In genomic region chr17:74241847-74242246, GRCh38 we compare ENCODE assay signal across 15 cellular contexts. TPM values are rescaled to one million over a fixed set of nuclear protein-coding genes. Genes with fewer than 3 reads are reported as not detected.
DNase-seq lines count a peak whose midpoint lies in the region; ATAC-seq lines count a peak whose summit lies in the region.
"Had no signal": no experiment of that assay in that cellular context is flagged by ENCODE, and none has a peak within 500 bp of the region (broad histone marks: within the 10 kb centered on the region; RNA-seq: fewer than 3 reads in every experiment).

No MANE protein-coding gene starts in this region.

- intact Hi-C loops in right cardiac atrium (cut with DNase I): no loop called here

- H3K4me2 ChIP-seq in BLaER1: peak overlapping the region; percentile 67
- H3K4me2 ChIP-seq: GM23338 had no signal

- no peaks in the 10 kb centered on the region for H3K9me3 Mint-ChIP-seq in central memory CD8-positive, alpha-beta T cell
- H3K9me3 Mint-ChIP-seq in stimulated activated effector memory CD8-positive, alpha-beta T cell treated with anti-CD3 and anti-CD28 coated beads, Interleukin-12 subunit alpha, Interleukin-12 subunit beta, amount 100 ng/mL, for 72 hours: no peaks in the 10 kb centered on the region
- no peaks in the 10 kb centered on the region for H3K9me3 Mint-ChIP-seq in immature natural killer cell

- no peak for DNase-seq in central memory CD8-positive, alpha-beta T cell (ENCODE audit: low spot score in 2 of 2)
- no peak for DNase-seq in right cardiac atrium
- DNase-seq in stimulated activated effector memory CD8-positive, alpha-beta T cell treated with anti-CD3 and anti-CD28 coated beads, Interleukin-12 subunit alpha, Interleukin-12 subunit beta, amount 100 ng/mL, for 72 hours (ENCODE audit: low spot score in 2 of 2): no peak
- DNase-seq in immature natural killer cell: no peak
- DNase-seq in NOMO-1 treated with dmso at 0.1 percent for 144 hours (lab: John Stamatoyannopoulos, UW; ENCODE audit: unreplicated experiment): no peak
- no peak for DNase-seq in activated T-cell treated with anti-CD3 and anti-CD28 coated beads, Interleukin-2, amount 50 U/mL, for 48 hours
- DNase-seq: EL, NCI-H187, NCI-H446, NCI-H69 had no signal

- peak overlapping the region; percentile 32 for H3K27ac Mint-ChIP-seq in central memory CD8-positive, alpha-beta T cell (ENCODE audit: low read depth)
- peak overlapping the region; percentile 48 for H3K27ac Mint-ChIP-seq in stimulated activated effector memory CD8-positive, alpha-beta T cell treated with anti-CD3 and anti-CD28 coated beads, Interleukin-12 subunit alpha, Interleukin-12 subunit beta, amount 100 ng/mL, for 72 hours
- H3K27ac Mint-ChIP-seq in immature natural killer cell: no peak overlapping the region
- H3K27ac Mint-ChIP-seq: GM23338 had no signal

- H3K27me3 Mint-ChIP-seq in central memory CD8-positive, alpha-beta T cell: no peaks in the 10 kb centered on the region
- H3K27me3 Mint-ChIP-seq in immature natural killer cell (ENCODE audit: low read depth in 3 of 3): peaks cover 2% of the 10 kb centered on the region in 3 donors

- WGBS in right cardiac atrium: 76% methylated on average over 2 of the region's 2 CpGs

- peaks cover 28% of the 10 kb centered on the region; the same call in 1 of the 2 replicates for H3K36me3 ChIP-seq in BLaER1

- H3K36me3 Mint-ChIP-seq in central memory CD8-positive, alpha-beta T cell (ENCODE audit: insufficient read depth): peaks cover 8% of the 10 kb centered on the region
- peaks cover 7% of the 10 kb centered on the region for H3K36me3 Mint-ChIP-seq in stimulated activated effector memory CD8-positive, alpha-beta T cell treated with anti-CD3 and anti-CD28 coated beads, Interleukin-12 subunit alpha, Interleukin-12 subunit beta, amount 100 ng/mL, for 72 hours
- H3K36me3 Mint-ChIP-seq in immature natural killer cell: peaks cover 0 to 4% (median 0%) of the 10 kb centered on the region in 3 donors

- H3K4me3 ChIP-seq in BLaER1: no peak overlapping the region
- no peak overlapping the region for H3K4me3 ChIP-seq in right cardiac atrium (ENCODE audit: low read length)
- H3K4me3 ChIP-seq: GM23338 had no signal

- H3K4me1 Mint-ChIP-seq in central memory CD8-positive, alpha-beta T cell: no peaks in the 10 kb centered on the region
- H3K4me1 Mint-ChIP-seq in stimulated activated effector memory CD8-positive, alpha-beta T cell treated with anti-CD3 and anti-CD28 coated beads, Interleukin-12 subunit alpha, Interleukin-12 subunit beta, amount 100 ng/mL, for 72 hours: peaks cover 17% of the 10 kb centered on the region
- H3K4me1 Mint-ChIP-seq in immature natural killer cell: no peaks in the 10 kb centered on the region

- peaks cover 8% of the 10 kb centered on the region; the same call in 1 of the 2 replicates for H3K9me3 ChIP-seq in BLaER1
- H3K9me3 ChIP-seq in right cardiac atrium (ENCODE audit: control insufficient read depth, low read length): no peaks in the 10 kb centered on the region

- H3K4me3 Mint-ChIP-seq in central memory CD8-positive, alpha-beta T cell: no peak overlapping the region
- no peak overlapping the region for H3K4me3 Mint-ChIP-seq in stimulated activated effector memory CD8-positive, alpha-beta T cell treated with anti-CD3 and anti-CD28 coated beads, Interleukin-12 subunit alpha, Interleukin-12 subunit beta, amount 100 ng/mL, for 72 hours
- H3K4me3 Mint-ChIP-seq in immature natural killer cell: no peak overlapping the region
- H3K4me3 Mint-ChIP-seq: GM23338 had no signal

- H3K9ac ChIP-seq in BLaER1: no peak overlapping the region

- no peak for ATAC-seq in central memory CD8-positive, alpha-beta T cell (replicated peaks; ENCODE audit: extremely low read depth, poor library complexity, severe bottlenecking)
- ATAC-seq in right cardiac atrium (no peak), HG03108 (IDR thresholded peaks at IDR 0.05; ENCODE audit: unreplicated experiment) (no peak)
- ATAC-seq in stimulated activated effector memory CD8-positive, alpha-beta T cell treated with anti-CD3 and anti-CD28 coated beads, Interleukin-12 subunit alpha, Interleukin-12 subunit beta, amount 100 ng/mL, for 72 hours: no peak
- ATAC-seq: GM23338 had no signal

- H3K27me3 ChIP-seq in BLaER1: no peaks in the 10 kb centered on the region
- no peaks in the 10 kb centered on the region for H3K27me3 ChIP-seq in right cardiac atrium (ENCODE audit: control insufficient read depth, insufficient read depth)

- no peaks in the 10 kb centered on the region for H4K20me1 ChIP-seq in BLaER1

- H3K27ac ChIP-seq in BLaER1 (0 out of 2 replicates have a peak overlapping the region, but pooled peaks have one; percentile 33), right cardiac atrium (ENCODE audit: low read length) (peak overlapping the region; percentile 14)
- H3K27ac ChIP-seq: C4-2B, RWPE1 had no signal

- H3K4me1 ChIP-seq in BLaER1: peaks cover 22% of the 10 kb centered on the region
- H3K4me1 ChIP-seq in right cardiac atrium (ENCODE audit: control insufficient read depth, insufficient read depth, low read length): peaks cover 10% of the 10 kb centered on the region

RNA-seq across cellular contexts. Expression of gene TTYH2, which starts 28.5 kb away (rescaled TPM):
- total RNA-seq in right cardiac atrium: 10 to 100 TPM; 16.7 to 30.4 (median 24.9) TPM
- 15.5 TPM for polyA plus RNA-seq in right cardiac atrium
- 1 to 10 TPM in 2 of 3 donors, under 1 TPM in 1; 0.15 to 2.0 (median 1.1) TPM for polyA plus RNA-seq in immature natural killer cell

RNA-seq across cellular contexts. Expression of gene DNAI2, which starts 32.2 kb away (rescaled TPM):
- under 1 TPM in 1 of 4 donors, not detected in 3; 0.33 TPM for total RNA-seq in right cardiac atrium
- polyA plus RNA-seq in right cardiac atrium (not detected), immature natural killer cell (under 1 TPM in 1 of 3 donors, not detected in 2; 0.74 TPM)
- total RNA-seq: GM23338 had no signal

RNA-seq across cellular contexts. Expression of gene RPL38, which starts 38.4 kb away (rescaled TPM):
- total RNA-seq in right cardiac atrium: 100 to 1,000 TPM; 647 to 821 (median 732) TPM
- polyA plus RNA-seq in right cardiac atrium: 1,420 TPM
- polyA plus RNA-seq in immature natural killer cell: 1,000 to 10,000 TPM in 1 of 3 donors, 100 to 1,000 TPM in 2; 638 to 1,583 (median 956) TPM

Comparison
In these comparisons a context has a peak if more than half of its experiments do, and no peak if none do; other contexts are left out.
1. H3K27ac Mint-ChIP-seq: peak in central memory CD8-positive, alpha-beta T cell (single experiment) and stimulated activated effector memory CD8-positive, alpha-beta T cell treated with anti-CD3 and anti-CD28 coated beads, Interleukin-12 subunit alpha, Interleukin-12 subunit beta, amount 100 ng/mL, for 72 hours (single experiment); none in immature natural killer cell (0 of 6).